ENCODE assay signal across 11 cellular contexts in the genomic region with DNA sequence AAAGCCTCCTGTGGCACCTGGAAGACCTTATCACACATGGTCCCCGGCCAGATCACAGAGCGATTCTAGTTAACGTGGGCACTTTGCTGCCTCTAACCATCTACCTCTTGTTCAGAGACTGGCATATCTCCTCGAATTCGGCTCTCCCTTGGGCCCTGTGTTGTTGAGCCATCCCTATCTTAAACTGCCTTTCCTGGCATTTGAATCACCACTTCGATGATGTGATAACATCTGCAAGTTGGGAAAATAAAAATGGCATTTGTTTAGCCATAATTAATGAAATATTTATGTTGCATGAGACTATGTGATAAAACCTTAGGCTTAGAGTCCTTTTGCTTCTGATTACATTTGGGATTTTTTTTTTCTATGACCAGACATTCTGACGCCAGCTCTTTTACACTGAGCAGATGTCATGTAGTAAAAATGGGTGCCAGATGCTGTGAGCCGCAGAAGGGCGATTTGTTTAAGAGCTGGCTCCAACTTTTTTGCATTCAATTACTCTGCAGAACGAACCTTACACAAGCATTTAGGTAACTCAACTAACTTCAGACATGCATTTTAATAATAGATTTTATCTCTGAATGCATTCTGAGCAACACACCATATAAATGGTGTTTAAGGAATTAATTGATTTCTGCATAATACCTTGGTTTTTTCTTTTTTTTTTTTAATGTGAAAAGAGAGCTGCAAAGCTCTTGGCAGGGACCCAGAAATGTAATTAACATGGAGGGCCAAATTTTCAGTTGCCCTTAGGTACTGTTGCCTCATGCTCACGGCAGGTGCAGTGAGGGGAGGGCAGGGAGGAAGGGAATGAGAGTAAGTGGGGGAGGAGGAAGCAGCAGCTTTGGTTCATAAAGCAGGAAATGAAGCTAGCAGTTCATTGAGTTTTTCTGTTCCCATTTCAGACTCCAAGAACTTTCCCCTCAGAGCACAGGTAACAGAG. TPM values are rescaled to one million over a fixed set of nuclear protein-coding genes. Genes with fewer than 3 reads are reported as not detected.
DNase-seq lines count a peak whose midpoint lies in the region; TF ChIP-seq lines count a peak whose summit lies in the region.
"Had no signal": no experiment of that assay in that cellular context is flagged by ENCODE, and none has a peak within 500 bp of the region (broad histone marks: within the 10 kb centered on the region; RNA-seq: fewer than 3 reads in every experiment).

No MANE protein-coding gene starts in this region.

- no peak overlapping the region for H3K27ac Mint-ChIP-seq in activated CD4-positive, alpha-beta T cell treated with anti-CD3 and anti-CD28 coated beads, Interleukin-2, amount 10 ng/mL, durations not matched to agents 24 days and 14 days
- no peak overlapping the region for H3K27ac Mint-ChIP-seq in osteocyte (ENCODE audit: unreplicated experiment)
- H3K27ac Mint-ChIP-seq: naive B cell had no signal

- peaks cover 11% of the 10 kb centered on the region for H3K4me1 Mint-ChIP-seq in activated CD4-positive, alpha-beta T cell treated with anti-CD3 and anti-CD28 coated beads, Interleukin-2, amount 10 ng/mL, durations not matched to agents 24 days and 14 days
- peaks cover 13% of the 10 kb centered on the region for H3K4me1 Mint-ChIP-seq in osteocyte (ENCODE audit: unreplicated experiment)
- H3K4me1 Mint-ChIP-seq: naive B cell had no signal

- H3K27me3 Mint-ChIP-seq in activated CD4-positive, alpha-beta T cell treated with anti-CD3 and anti-CD28 coated beads, Interleukin-2, amount 10 ng/mL, durations not matched to agents 24 days and 14 days, result peaks cover 3% of the 10 kb centered on the region
- no peaks in the 10 kb centered on the region for H3K27me3 Mint-ChIP-seq in osteocyte (ENCODE audit: unreplicated experiment)

- peaks cover 3% of the 10 kb centered on the region for H3K36me3 Mint-ChIP-seq in activated CD4-positive, alpha-beta T cell treated with anti-CD3 and anti-CD28 coated beads, Interleukin-2, amount 10 ng/mL, durations not matched to agents 24 days and 14 days (ENCODE audit: low read depth)
- peaks cover 9% of the 10 kb centered on the region for H3K36me3 Mint-ChIP-seq in osteocyte (ENCODE audit: unreplicated experiment)

- H3K9me3 ChIP-seq in uterus, result no peaks in the 10 kb centered on the region

- TF ChIP-seq CTCF in fibroblast of mammary gland (conservative IDR thresholded peaks at IDR 0.05; ENCODE audit: control insufficient read depth, insufficient read depth, low read depth, low read length), result no peak
- TF ChIP-seq CTCF in uterus (IDR thresholded peaks at IDR 0.05), result no peak
- TF ChIP-seq CTCF in osteocyte (IDR thresholded peaks at IDR 0.05), result no peak

- DNase-seq in activated CD4-positive, alpha-beta T cell treated with anti-CD3 and anti-CD28 coated beads, Interleukin-2, amount 10 ng/mL, durations not matched to agents 24 days and 14 days, result peak; percentile 23
- no peak for DNase-seq in activated CD4-positive, alpha-beta T cell treated with anti-CD3 and anti-CD28 coated beads, Interleukin-2, amount 50 U/mL, for 4 hours
- peak; percentile 89 to 95 for DNase-seq in NCI-H446 (lab: John Stamatoyannopoulos, UW)
- DNase-seq in fibroblast of mammary gland (ENCODE audit: low read depth), result peak; percentile 74
- DNase-seq in uterus, result peak in 1 of 2 donors; percentile 52
- no peak for DNase-seq in activated T-cell treated with anti-CD3 and anti-CD28 coated beads, Interleukin-2, amount 50 U/mL, for 1 hour
- no peak for DNase-seq in A172 (ENCODE audit: low spot score)
- DNase-seq in osteocyte (ENCODE audit: extremely low spot score, unreplicated experiment), result no peak
- DNase-seq: activated CD4-positive, alpha-beta T cell treated with anti-CD3 and anti-CD28 coated beads for 1 hour; dermis blood vessel endothelial cell; naive B cell had no signal

- H3K27ac ChIP-seq in uterus, result peak overlapping the region; percentile 37 to 53

- H3K4me3 ChIP-seq in fibroblast of mammary gland (ENCODE audit: control insufficient read depth, low read depth, low read length), result no peak overlapping the region
- no peak overlapping the region for H3K4me3 ChIP-seq in uterus

- peaks cover 9% of the 10 kb centered on the region for H3K9me3 Mint-ChIP-seq in activated CD4-positive, alpha-beta T cell treated with anti-CD3 and anti-CD28 coated beads, Interleukin-2, amount 10 ng/mL, durations not matched to agents 24 days and 14 days
- H3K9me3 Mint-ChIP-seq in osteocyte (ENCODE audit: unreplicated experiment), result peaks cover 20% of the 10 kb centered on the region

- intact Hi-C loops in activated CD4-positive, alpha-beta T cell treated with anti-CD3 and anti-CD28 coated beads, Interleukin-2, amount 10 ng/mL, durations not matched to agents 24 days and 14 days (cut with micrococcal nuclease), result no loop called here
- intact Hi-C loops in uterus (cut with DNase I; ENCODE audit: low total_unique reads), result no loop called here

- no peaks in the 10 kb centered on the region for H3K27me3 ChIP-seq in uterus

- peaks cover 0 to 7% of the 10 kb centered on the region in 2 donors for H3K4me1 ChIP-seq in uterus

- no peak for TF ChIP-seq POLR2A in uterus (IDR thresholded peaks at IDR 0.05)

- no peak overlapping the region for H3K4me3 Mint-ChIP-seq in activated CD4-positive, alpha-beta T cell treated with anti-CD3 and anti-CD28 coated beads, Interleukin-2, amount 10 ng/mL, durations not matched to agents 24 days and 14 days
- H3K4me3 Mint-ChIP-seq in osteocyte (ENCODE audit: unreplicated experiment), result no peak overlapping the region
- H3K4me3 Mint-ChIP-seq: naive B cell had no signal

- no peaks in the 10 kb centered on the region for H3K36me3 ChIP-seq in uterus

RNA-seq across cellular contexts. Expression of gene PARVA, which starts 58.3 kb away (rescaled TPM):
- not detected in 2 replicates for total RNA-seq in activated CD4-positive, alpha-beta T cell treated with anti-CD3 and anti-CD28 coated beads, Interleukin-2, amount 10 ng/mL, durations not matched to agents 24 days and 14 days
- total RNA-seq in uterus (100 to 1,000 TPM in 1 of 4 donors, 10 to 100 TPM in 3; 52.9 to 188 (median 66.5) TPM), osteocyte (144 and 148 TPM in 2 replicates)
- total RNA-seq in A172 (2014; rRNA removed; shearing (Covaris generic)), result 41.4 and 53.8 TPM in 2 replicates

Comparison
In these comparisons a context has a peak if more than half of its experiments do, and no peak if none do; other contexts are left out.
1. DNase-seq: peak in activated CD4-positive, alpha-beta T cell treated with anti-CD3 and anti-CD28 coated beads, Interleukin-2, amount 10 ng/mL, durations not matched to agents 24 days and 14 days (single experiment), NCI-H446 (2 of 2) and fibroblast of mammary gland (single experiment); none in activated CD4-positive, alpha-beta T cell treated with anti-CD3 and anti-CD28 coated beads, Interleukin-2, amount 50 U/mL, for 4 hours (0 of 2), activated T-cell treated with anti-CD3 and anti-CD28 coated beads, Interleukin-2, amount 50 U/mL, for 1 hour (single experiment), A172 (single experiment) and osteocyte (single experiment).
2. RNA of gene PARVA, which starts 58.3 kb away (total RNA-seq): 144 to 148 TPM in osteocyte, 52.9 to 188 TPM in uterus and 41.4 to 53.8 TPM in A172; not detected in activated CD4-positive, alpha-beta T cell treated with anti-CD3 and anti-CD28 coated beads, Interleukin-2, amount 10 ng/mL, durations not matched to agents 24 days and 14 days; every median in the first group is over 10 times any median in the second.